In the genomic region with DNA sequence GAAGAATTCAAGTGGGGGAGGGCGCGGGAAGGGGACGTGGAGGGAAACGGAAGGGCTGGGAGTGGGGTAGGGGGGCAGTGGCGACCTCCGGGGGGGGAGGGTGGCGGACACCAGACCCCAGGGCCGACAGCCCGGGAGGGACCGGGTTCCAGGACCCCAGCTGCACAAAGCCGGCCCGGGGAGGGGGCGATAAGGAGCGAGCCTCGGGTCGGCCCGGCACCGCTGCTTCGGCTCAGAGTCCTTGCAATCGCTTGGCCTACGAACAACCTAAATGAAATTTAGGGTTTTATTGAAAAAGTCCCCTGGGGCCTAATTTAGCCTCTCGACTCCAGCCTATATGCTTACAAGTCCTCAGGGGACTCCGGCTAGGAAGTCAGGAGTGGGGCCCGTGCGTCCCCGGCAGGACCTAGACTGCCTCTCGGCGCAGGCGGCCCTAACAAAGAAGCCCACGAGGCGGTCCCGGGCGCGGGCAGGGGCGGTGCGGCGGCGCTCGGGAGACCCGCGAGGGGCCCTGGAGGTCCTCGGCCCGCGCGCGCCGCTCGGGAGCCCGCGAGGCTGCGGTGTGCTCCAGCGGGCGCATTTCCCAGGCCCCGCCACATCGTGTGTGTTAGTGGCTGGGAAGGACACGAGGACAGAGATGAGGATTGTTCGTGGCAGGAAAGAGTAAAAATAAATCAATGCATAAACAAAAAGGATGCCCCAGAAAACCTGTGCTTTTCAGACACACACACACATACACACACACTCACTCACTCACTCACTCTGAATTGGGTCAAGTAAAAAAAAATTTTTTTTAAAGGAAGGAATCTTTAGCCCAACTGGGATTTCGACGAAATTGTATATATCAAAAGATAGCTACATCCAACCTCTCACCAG, we compare ENCODE assay signal across 8 cellular contexts.
DNase-seq lines count a peak whose midpoint lies in the region; ATAC-seq, FAIRE-seq and TF ChIP-seq lines count a peak whose summit lies in the region.

No MANE protein-coding gene starts in this region.

- no peak for FAIRE-seq in HTR-8/SVneo (lab: Jason Lieb, UNC)

- ATAC-seq in natural killer cell, result peak in 2 of 3 donors; percentile 6 to 10
- no peak for ATAC-seq in HG03432 (IDR thresholded peaks at IDR 0.05; ENCODE audit: unreplicated experiment)
- ATAC-seq in HG03175 (IDR thresholded peaks at IDR 0.05; ENCODE audit: unreplicated experiment), result no peak

- no peaks in the 10 kb centered on the region for H3K27me3 ChIP-seq in WERI-Rb-1 (ENCODE audit: insufficient read depth, low read depth, severe bottlenecking)

- peak overlapping the region; percentile 15; the same call in 1 of the 2 replicates for H3K4me3 ChIP-seq in WERI-Rb-1 (ENCODE audit: low read depth, low read length)

- peak overlapping the region; percentile 81 for H3K4me3 Mint-ChIP-seq in natural killer cell

- intact Hi-C loops in natural killer cell (cut with micrococcal nuclease), result loop anchor here (2.0 to 5.0 kb wide), 2 partner anchors 417 to 517 kb away; a partner anchor contains a TSS

- peak overlapping the region in 1 of 2 donors; percentile 43 for H3K27ac Mint-ChIP-seq in natural killer cell

- DNase-seq in GM13976 (ENCODE audit: low spot score) (peak; percentile 55), WERI-Rb-1 (no peak), fibroblast of peridontal ligament (ENCODE audit: extremely low read depth) (peak; percentile 28), natural killer cell (no peak), HTR-8/SVneo (ENCODE audit: insufficient read length, low spot score) (no peak)
- DNase-seq in activated CD4-positive, CD25-positive, alpha-beta regulatory T cell (lab: John Stamatoyannopoulos, UW), result no peak

- H3K4me1 Mint-ChIP-seq in natural killer cell, result peaks cover 9 to 11% of the 10 kb centered on the region in 2 donors

- H3K27me3 Mint-ChIP-seq in natural killer cell (ENCODE audit: low read depth in 2 of 2), result peaks cover 11 to 28% of the 10 kb centered on the region in 2 donors

- no peaks in the 10 kb centered on the region for H3K36me3 ChIP-seq in WERI-Rb-1

- H3K27ac ChIP-seq in WERI-Rb-1, result peak overlapping the region; percentile 81

- H3K9me3 ChIP-seq in WERI-Rb-1 (ENCODE audit: severe bottlenecking), result no peaks in the 10 kb centered on the region

- TF ChIP-seq CTCF in GM13976 (IDR thresholded peaks at IDR 0.05; ENCODE audit: borderline replicate concordance, control extremely low read depth, extremely low read depth, insufficient read depth, missing control alignments), result no peak
- TF ChIP-seq CTCF in WERI-Rb-1 (IDR thresholded peaks at IDR 0.05; ENCODE audit: low read depth, low read length), result no peak
- TF ChIP-seq CTCF in natural killer cell (IDR thresholded peaks at IDR 0.05), result no peak

- no peaks in the 10 kb centered on the region for H3K36me3 Mint-ChIP-seq in natural killer cell

- no peaks in the 10 kb centered on the region for H3K9me3 Mint-ChIP-seq in natural killer cell

- in situ Hi-C loops in GM13976 (cut with MboI; ENCODE audit: low sequenced_read_pairs, unreplicated experiment), result no loop called here

Comparison
In these comparisons a context has a peak if more than half of its experiments do, and no peak if none do; other contexts are left out.
1. DNase-seq: peak in GM13976 (single experiment) and fibroblast of peridontal ligament (single experiment); none in WERI-Rb-1 (single experiment), natural killer cell (single experiment), HTR-8/SVneo (single experiment) and activated CD4-positive, CD25-positive, alpha-beta regulatory T cell (0 of 4).
2. ATAC-seq: peak in natural killer cell (2 of 3); none in HG03432 (single experiment) and HG03175 (single experiment).